ENCODE assay signal across 1 cellular context in genomic region chr5:56303511-56303910, GRCh38.
TF ChIP-seq lines count a peak whose summit lies in the region.

No MANE protein-coding gene starts in this region.

TF ChIP-seq in WTC11, 78 proteins besides CTCF, POLR2A, EP300 and RAD21 (continued from another document):
- TF ChIP-seq PRDM15 (CRISPR knock-in tag; IDR thresholded peaks at IDR 0.05) (no peak), ZNF121 (CRISPR knock-in tag; IDR thresholded peaks at IDR 0.05) (no peak), AFF4 (CRISPR knock-in tag; IDR thresholded peaks at IDR 0.05; ENCODE audit: borderline replicate concordance) (no peak), SMAD4 (CRISPR knock-in tag; IDR thresholded peaks at IDR 0.05) (no peak), SP1 (CRISPR knock-in tag; conservative IDR thresholded peaks at IDR 0.05) (no peak)
